1 cellular context compared by ENCODE assay signal in the genomic region with DNA sequence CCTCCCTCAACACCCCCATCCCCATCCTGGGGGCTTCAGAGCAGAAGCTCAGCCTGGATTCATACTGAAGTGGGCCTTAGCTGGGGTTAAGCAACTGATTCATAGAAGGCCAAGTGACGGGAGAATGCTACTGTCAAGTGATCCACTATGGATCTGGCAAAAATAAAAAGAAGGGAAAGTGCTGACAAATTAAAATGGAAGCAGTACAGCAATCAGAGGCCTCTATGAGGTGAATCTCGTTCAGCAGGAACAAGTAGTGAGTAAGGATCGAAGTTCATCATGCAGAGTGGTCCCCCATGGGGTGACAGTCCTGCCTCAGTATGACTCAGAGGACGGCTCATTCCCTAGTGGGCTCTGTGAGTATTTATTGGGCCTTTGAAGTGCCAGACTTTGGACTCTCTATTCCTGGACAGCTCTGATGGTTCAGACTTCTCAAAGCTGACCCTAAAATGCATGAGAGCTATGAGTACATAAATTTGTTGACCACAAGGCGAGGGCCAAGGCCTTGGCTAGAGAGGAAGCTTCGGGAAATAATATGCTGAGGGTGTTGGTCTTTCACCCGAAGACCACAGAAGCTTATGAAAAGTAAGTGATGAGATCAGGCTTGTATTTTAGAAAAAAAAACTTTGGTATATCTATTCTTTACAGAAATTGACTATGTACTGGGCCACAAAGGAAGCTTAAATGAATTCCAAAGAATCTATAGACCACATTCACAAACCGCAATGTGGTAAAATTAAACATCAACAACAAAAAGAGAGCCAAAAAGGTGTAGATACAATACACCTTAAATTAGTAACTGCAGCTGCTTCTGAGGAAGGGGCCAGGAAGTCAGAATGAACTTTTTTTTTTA.
TF ChIP-seq lines count a peak whose summit lies in the region.

No MANE protein-coding gene starts in this region.

TF ChIP-seq in A549, 52 proteins besides CTCF, POLR2A, EP300 and RAD21 (continued from another document):
- TF ChIP-seq, protein P1, sequence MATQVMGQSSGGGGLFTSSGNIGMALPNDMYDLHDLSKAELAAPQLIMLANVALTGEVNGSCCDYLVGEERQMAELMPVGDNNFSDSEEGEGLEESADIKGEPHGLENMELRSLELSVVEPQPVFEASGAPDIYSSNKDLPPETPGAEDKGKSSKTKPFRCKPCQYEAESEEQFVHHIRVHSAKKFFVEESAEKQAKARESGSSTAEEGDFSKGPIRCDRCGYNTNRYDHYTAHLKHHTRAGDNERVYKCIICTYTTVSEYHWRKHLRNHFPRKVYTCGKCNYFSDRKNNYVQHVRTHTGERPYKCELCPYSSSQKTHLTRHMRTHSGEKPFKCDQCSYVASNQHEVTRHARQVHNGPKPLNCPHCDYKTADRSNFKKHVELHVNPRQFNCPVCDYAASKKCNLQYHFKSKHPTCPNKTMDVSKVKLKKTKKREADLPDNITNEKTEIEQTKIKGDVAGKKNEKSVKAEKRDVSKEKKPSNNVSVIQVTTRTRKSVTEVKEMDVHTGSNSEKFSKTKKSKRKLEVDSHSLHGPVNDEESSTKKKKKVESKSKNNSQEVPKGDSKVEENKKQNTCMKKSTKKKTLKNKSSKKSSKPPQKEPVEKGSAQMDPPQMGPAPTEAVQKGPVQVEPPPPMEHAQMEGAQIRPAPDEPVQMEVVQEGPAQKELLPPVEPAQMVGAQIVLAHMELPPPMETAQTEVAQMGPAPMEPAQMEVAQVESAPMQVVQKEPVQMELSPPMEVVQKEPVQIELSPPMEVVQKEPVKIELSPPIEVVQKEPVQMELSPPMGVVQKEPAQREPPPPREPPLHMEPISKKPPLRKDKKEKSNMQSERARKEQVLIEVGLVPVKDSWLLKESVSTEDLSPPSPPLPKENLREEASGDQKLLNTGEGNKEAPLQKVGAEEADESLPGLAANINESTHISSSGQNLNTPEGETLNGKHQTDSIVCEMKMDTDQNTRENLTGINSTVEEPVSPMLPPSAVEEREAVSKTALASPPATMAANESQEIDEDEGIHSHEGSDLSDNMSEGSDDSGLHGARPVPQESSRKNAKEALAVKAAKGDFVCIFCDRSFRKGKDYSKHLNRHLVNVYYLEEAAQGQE (IDR thresholded peaks at IDR 0.05), result no peak
- no peak for TF ChIP-seq RNF2 (IDR thresholded peaks at IDR 0.05; ENCODE audit: borderline replicate concordance, low read depth)
- TF ChIP-seq RARB (CRISPR knock-in tag; IDR thresholded peaks at IDR 0.05), result no peak
- no peak for TF ChIP-seq SMC3 (IDR thresholded peaks at IDR 0.05)
- TF ChIP-seq, protein P2, sequence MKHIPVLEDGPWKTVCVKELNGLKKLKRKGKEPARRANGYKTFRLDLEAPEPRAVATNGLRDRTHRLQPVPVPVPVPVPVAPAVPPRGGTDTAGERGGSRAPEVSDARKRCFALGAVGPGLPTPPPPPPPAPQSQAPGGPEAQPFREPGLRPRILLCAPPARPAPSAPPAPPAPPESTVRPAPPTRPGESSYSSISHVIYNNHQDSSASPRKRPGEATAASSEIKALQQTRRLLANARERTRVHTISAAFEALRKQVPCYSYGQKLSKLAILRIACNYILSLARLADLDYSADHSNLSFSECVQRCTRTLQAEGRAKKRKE (CRISPR knock-in tag; IDR thresholded peaks at IDR 0.05; ENCODE audit: low read depth), result no peak
- TF ChIP-seq HOXB13 (CRISPR knock-in tag; IDR thresholded peaks at IDR 0.05; ENCODE audit: low read depth), result no peak
- TF ChIP-seq, protein P3, sequence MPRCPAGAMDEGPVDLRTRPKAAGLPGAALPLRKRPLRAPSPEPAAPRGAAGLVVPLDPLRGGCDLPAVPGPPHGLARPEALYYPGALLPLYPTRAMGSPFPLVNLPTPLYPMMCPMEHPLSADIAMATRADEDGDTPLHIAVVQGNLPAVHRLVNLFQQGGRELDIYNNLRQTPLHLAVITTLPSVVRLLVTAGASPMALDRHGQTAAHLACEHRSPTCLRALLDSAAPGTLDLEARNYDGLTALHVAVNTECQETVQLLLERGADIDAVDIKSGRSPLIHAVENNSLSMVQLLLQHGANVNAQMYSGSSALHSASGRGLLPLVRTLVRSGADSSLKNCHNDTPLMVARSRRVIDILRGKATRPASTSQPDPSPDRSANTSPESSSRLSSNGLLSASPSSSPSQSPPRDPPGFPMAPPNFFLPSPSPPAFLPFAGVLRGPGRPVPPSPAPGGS (IDR thresholded peaks at IDR 0.05), result 0 out of 3 replicates have a peak, but pooled peaks have one; percentile 25
- TF ChIP-seq ZNF302 (CRISPR knock-in tag; IDR thresholded peaks at IDR 0.05), result no peak
- TF ChIP-seq KDM1A (IDR thresholded peaks at IDR 0.05; ENCODE audit: low read depth), result no peak
- TF ChIP-seq, protein P4, sequence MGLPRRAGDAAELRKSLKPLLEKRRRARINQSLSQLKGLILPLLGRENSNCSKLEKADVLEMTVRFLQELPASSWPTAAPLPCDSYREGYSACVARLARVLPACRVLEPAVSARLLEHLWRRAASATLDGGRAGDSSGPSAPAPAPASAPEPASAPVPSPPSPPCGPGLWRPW (IDR thresholded peaks at IDR 0.05), result no peak
- TF ChIP-seq ESRRA (IDR thresholded peaks at IDR 0.05; ENCODE audit: borderline replicate concordance, low read length), result peak; percentile 68; the same call in 1 of the 2 replicates
- peak; percentile 95 for TF ChIP-seq MAFK (IDR thresholded peaks at IDR 0.05; ENCODE audit: partially characterized antibody)
- TF ChIP-seq JUNB (IDR thresholded peaks at IDR 0.05), result peak; percentile 64
